Comparison of ENCODE assay signal across 15 cellular contexts in genomic region chr2:159265171-159265576, GRCh38. TPM values are rescaled to one million over a fixed set of nuclear protein-coding genes. Genes with fewer than 3 reads are reported as not detected.
DNase-seq lines count a peak whose midpoint lies in the region; ATAC-seq and TF ChIP-seq lines count a peak whose summit lies in the region.
"Had no signal": no experiment of that assay in that cellular context is flagged by ENCODE, and none has a peak within 500 bp of the region (broad histone marks: within the 10 kb centered on the region; RNA-seq: fewer than 3 reads in every experiment).

No MANE protein-coding gene starts in this region.

- H4K20me1 ChIP-seq in hepatocyte (ENCODE audit: insufficient read depth, poor library complexity, severe bottlenecking): no peaks in the 10 kb centered on the region

- H3K9me3 Mint-ChIP-seq in naive thymus-derived CD4-positive, alpha-beta T cell: peaks cover 0 to 2% (median 0%) of the 10 kb centered on the region in 11 donors
- no peaks in the 10 kb centered on the region for H3K9me3 Mint-ChIP-seq in activated CD4-positive, alpha-beta T cell treated with anti-CD3 and anti-CD28 coated beads for 36 hours (ENCODE audit: low read depth)
- H3K9me3 Mint-ChIP-seq: activated CD4-positive, alpha-beta T cell treated with anti-CD3 and anti-CD28 coated beads, Interleukin-2, amount 10 ng/mL, durations not matched to agents 24 days and 14 days; activated T-cell treated with anti-CD3 and anti-CD28 coated beads, Interleukin-2, amount 50 U/mL, for 72 hours had no signal

- 40% methylated on average over 1 of the region's 1 CpG for WGBS in hepatocyte (ENCODE audit: low lambda C conversion rate, missing lambda C conversion rate)

- H3K27me3 ChIP-seq in naive thymus-derived CD4-positive, alpha-beta T cell (ENCODE audit: control insufficient read depth in 2 of 2, insufficient read depth in 2 of 2, low read length in 2 of 2): no peaks in the 10 kb centered on the region
- H3K27me3 ChIP-seq in hepatocyte: no peaks in the 10 kb centered on the region

- no peaks in the 10 kb centered on the region for H3K9me2 ChIP-seq in hepatocyte (replicated peaks; ENCODE audit: insufficient read depth)

- in situ Hi-C loops in astrocyte of the spinal cord (cut with HindIII; ENCODE audit: low sequenced_read_pairs): no loop called here

- H3K4me1 ChIP-seq in HEK293 (ENCODE audit: control insufficient read depth, insufficient read depth, low read length) (no peaks in the 10 kb centered on the region), hepatocyte (ENCODE audit: insufficient read depth) (no peaks in the 10 kb centered on the region)
- H3K4me1 ChIP-seq in naive thymus-derived CD4-positive, alpha-beta T cell (ENCODE audit: control insufficient read depth in 2 of 2, insufficient read depth in 2 of 2, low read length in 2 of 2): no peaks in the 10 kb centered on the region

- no peak overlapping the region for H3K27ac Mint-ChIP-seq in naive thymus-derived CD4-positive, alpha-beta T cell
- H3K27ac Mint-ChIP-seq in activated CD4-positive, alpha-beta T cell treated with anti-CD3 and anti-CD28 coated beads for 36 hours: no peak overlapping the region
- H3K27ac Mint-ChIP-seq: activated CD4-positive, alpha-beta T cell treated with anti-CD3 and anti-CD28 coated beads, Interleukin-2, amount 10 ng/mL, durations not matched to agents 24 days and 14 days; activated T-cell treated with anti-CD3 and anti-CD28 coated beads, Interleukin-2, amount 50 U/mL, for 72 hours had no signal

- ATAC-seq in naive thymus-derived CD4-positive, alpha-beta T cell: no peak
- no peak for ATAC-seq in HG02588 (IDR thresholded peaks at IDR 0.05; ENCODE audit: unreplicated experiment)
- no peak for ATAC-seq in activated CD4-positive, alpha-beta T cell treated with anti-CD3 and anti-CD28 coated beads for 36 hours
- ATAC-seq: activated T-cell treated with anti-CD3 and anti-CD28 coated beads, Interleukin-2, amount 50 U/mL, for 72 hours had no signal

- no peak for TF ChIP-seq CTCF in AG10803 (conservative IDR thresholded peaks at IDR 0.05; ENCODE audit: low read length)
- TF ChIP-seq CTCF in HEK293 (tag by site-specific recombination; IDR thresholded peaks at IDR 0.05): no peak
- TF ChIP-seq CTCF in astrocyte of the spinal cord (IDR thresholded peaks at IDR 0.05; ENCODE audit: low read depth, low read length): no peak
- no peak for TF ChIP-seq CTCF in hepatocyte (IDR thresholded peaks at IDR 0.05; ENCODE audit: poor library complexity)

- H3K4me1 Mint-ChIP-seq in naive thymus-derived CD4-positive, alpha-beta T cell: peaks cover 0 to 9% (median 0%) of the 10 kb centered on the region in 7 donors
- no peaks in the 10 kb centered on the region for H3K4me1 Mint-ChIP-seq in activated CD4-positive, alpha-beta T cell treated with anti-CD3 and anti-CD28 coated beads for 36 hours

- H3K27ac ChIP-seq in HEK293 (ENCODE audit: extremely low read depth, low read depth, low read length) (no peak overlapping the region), hepatocyte (no peak overlapping the region)
- H3K27ac ChIP-seq in naive thymus-derived CD4-positive, alpha-beta T cell (ENCODE audit: low read depth, low read length): no peak overlapping the region

- H3K4me3 Mint-ChIP-seq in naive thymus-derived CD4-positive, alpha-beta T cell: no peak overlapping the region
- no peak overlapping the region for H3K4me3 Mint-ChIP-seq in activated CD4-positive, alpha-beta T cell treated with anti-CD3 and anti-CD28 coated beads for 36 hours
- H3K4me3 Mint-ChIP-seq: activated CD4-positive, alpha-beta T cell treated with anti-CD3 and anti-CD28 coated beads, Interleukin-2, amount 10 ng/mL, durations not matched to agents 24 days and 14 days; activated T-cell treated with anti-CD3 and anti-CD28 coated beads, Interleukin-2, amount 50 U/mL, for 72 hours had no signal

- H2AFZ ChIP-seq in hepatocyte: no peak overlapping the region

- POLR2A ChIA-PET in HEK293 (lab: Yijun Ruan, JAX): no interaction called here
- POLR2A ChIA-PET in naive thymus-derived CD4-positive, alpha-beta T cell (lab: Charles Lee): no interaction called here
- POLR2A ChIA-PET in activated CD4-positive, alpha-beta T cell treated with anti-CD3 and anti-CD28 coated beads for 36 hours (lab: Charles Lee): no interaction called here

- intact Hi-C loops in naive thymus-derived CD4-positive, alpha-beta T cell (cut with micrococcal nuclease): no loop called here
- intact Hi-C loops in activated CD4-positive, alpha-beta T cell treated with anti-CD3 and anti-CD28 coated beads for 36 hours (cut with DNase I, micrococcal nuclease): no loop called here

- CTCF ChIA-PET in HEK293 (lab: Yijun Ruan, JAX): no interaction called here
- CTCF ChIA-PET in naive thymus-derived CD4-positive, alpha-beta T cell (lab: Charles Lee): no interaction called here
- CTCF ChIA-PET in activated CD4-positive, alpha-beta T cell treated with anti-CD3 and anti-CD28 coated beads for 36 hours (lab: Charles Lee): no interaction called here

- H3K9me3 ChIP-seq in HEK293 (ENCODE audit: control insufficient read depth, insufficient read depth, low read depth, low read length): no peaks in the 10 kb centered on the region
- H3K9me3 ChIP-seq in naive thymus-derived CD4-positive, alpha-beta T cell (ENCODE audit: control insufficient read depth in 2 of 3, low read length in 3 of 3): no peaks in the 10 kb centered on the region
- H3K9me3 ChIP-seq in hepatocyte (ENCODE audit: low read depth): no peaks in the 10 kb centered on the region

- H3K27me3 Mint-ChIP-seq in naive thymus-derived CD4-positive, alpha-beta T cell: no peaks in the 10 kb centered on the region
- H3K27me3 Mint-ChIP-seq in activated CD4-positive, alpha-beta T cell treated with anti-CD3 and anti-CD28 coated beads for 36 hours: no peaks in the 10 kb centered on the region
- H3K27me3 Mint-ChIP-seq: activated CD4-positive, alpha-beta T cell treated with anti-CD3 and anti-CD28 coated beads, Interleukin-2, amount 10 ng/mL, durations not matched to agents 24 days and 14 days had no signal

- no peak overlapping the region for H3K4me2 ChIP-seq in hepatocyte

- H3K36me3 ChIP-seq in HEK293 (ENCODE audit: control insufficient read depth in 2 of 2, insufficient read depth in 1 of 2, low read length in 2 of 2) (no peaks in the 10 kb centered on the region; a peak in 1 of 3 replicates), hepatocyte (replicated peaks; ENCODE audit: insufficient read depth, low read depth) (no peaks in the 10 kb centered on the region)
- H3K36me3 ChIP-seq in naive thymus-derived CD4-positive, alpha-beta T cell (ENCODE audit: control insufficient read depth in 2 of 3, insufficient read depth in 3 of 3, low read length in 3 of 3): no peaks in the 10 kb centered on the region

- peaks cover 14% of the 10 kb centered on the region for H3K79me2 ChIP-seq in hepatocyte

- H3K4me3 ChIP-seq in AG10803 (ENCODE audit: low read length): no peak overlapping the region
- H3K4me3 ChIP-seq in HEK293 (ENCODE audit: low read depth, low read length): no peak overlapping the region
- no peak overlapping the region for H3K4me3 ChIP-seq in astrocyte of the spinal cord (ENCODE audit: low read depth, low read length)
- no peak overlapping the region for H3K4me3 ChIP-seq in naive thymus-derived CD4-positive, alpha-beta T cell (ENCODE audit: low read length)
- H3K4me3 ChIP-seq in hepatocyte: no peak overlapping the region

- peaks cover 4 to 58% (median 49%) of the 10 kb centered on the region in 5 donors for H3K36me3 Mint-ChIP-seq in naive thymus-derived CD4-positive, alpha-beta T cell
- peaks cover 19% of the 10 kb centered on the region for H3K36me3 Mint-ChIP-seq in activated CD4-positive, alpha-beta T cell treated with anti-CD3 and anti-CD28 coated beads for 36 hours (ENCODE audit: low read depth)

- DNase-seq in AG10803 (ENCODE audit: low read depth): peak; percentile 25
- peak; percentile 49 for DNase-seq in astrocyte of the spinal cord (ENCODE audit: low read depth, low spot score)
- peak; percentile 70 for DNase-seq in kidney glomerular epithelial cell (lab: John Stamatoyannopoulos, UW)
- no peak for DNase-seq in naive thymus-derived CD4-positive, alpha-beta T cell
- DNase-seq in hepatocyte (ENCODE audit: low spot score): no peak
- no peak for DNase-seq in activated CD4-positive, alpha-beta T cell treated with anti-CD3 and anti-CD28 coated beads for 36 hours
- DNase-seq: activated CD4-positive, alpha-beta T cell treated with anti-CD3 and anti-CD28 coated beads, Interleukin-2, amount 10 ng/mL, durations not matched to agents 24 days and 14 days; activated T-cell treated with anti-CD3 and anti-CD28 coated beads, Interleukin-2, amount 50 U/mL, for 72 hours; aorta; hypothalamus; Karpas-422; NCI-H2107; posterior cingulate gyrus had no signal

TF ChIP-seq in HEK293, 187 proteins besides CTCF, POLR2A, EP300 and RAD21:
- TF ChIP-seq YY2 (tag by site-specific recombination; IDR thresholded peaks at IDR 0.05): no peak
- TF ChIP-seq FEZF1 (tag by site-specific recombination; IDR thresholded peaks at IDR 0.05): peak; percentile 33; the same call in 1 of the 2 replicates
- peak; percentile 34; the same call in 1 of the 2 replicates for TF ChIP-seq GLIS1 (tag by site-specific recombination; IDR thresholded peaks at IDR 0.05)
- TF ChIP-seq, protein P1, sequence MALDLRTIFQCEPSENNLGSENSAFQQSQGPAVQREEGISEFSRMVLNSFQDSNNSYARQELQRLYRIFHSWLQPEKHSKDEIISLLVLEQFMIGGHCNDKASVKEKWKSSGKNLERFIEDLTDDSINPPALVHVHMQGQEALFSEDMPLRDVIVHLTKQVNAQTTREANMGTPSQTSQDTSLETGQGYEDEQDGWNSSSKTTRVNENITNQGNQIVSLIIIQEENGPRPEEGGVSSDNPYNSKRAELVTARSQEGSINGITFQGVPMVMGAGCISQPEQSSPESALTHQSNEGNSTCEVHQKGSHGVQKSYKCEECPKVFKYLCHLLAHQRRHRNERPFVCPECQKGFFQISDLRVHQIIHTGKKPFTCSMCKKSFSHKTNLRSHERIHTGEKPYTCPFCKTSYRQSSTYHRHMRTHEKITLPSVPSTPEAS (tag by site-specific recombination; IDR thresholded peaks at IDR 0.05): peak; percentile 59; the same call in 1 of the 2 replicates

RNA-seq across cellular contexts. Expression of gene WDSUB1, which starts 21.3 kb away (rescaled TPM):
- total RNA-seq in naive thymus-derived CD4-positive, alpha-beta T cell: 10 to 100 TPM in 1 of 5 experiments, 1 to 10 TPM in 4; 5.8 to 10.6 (median 9.3) TPM
- 1 to 10 TPM; 6.8 to 7.5 TPM for polyA plus RNA-seq in naive thymus-derived CD4-positive, alpha-beta T cell
- 11.7 and 17.7 TPM in 2 replicates for total RNA-seq in hepatocyte
- polyA plus RNA-seq in hepatocyte: 18.6 and 22.3 TPM in 2 replicates
- total RNA-seq in activated CD4-positive, alpha-beta T cell treated with anti-CD3 and anti-CD28 coated beads for 36 hours: 1 to 10 TPM; 6.0 to 6.8 TPM

Comparison
In these comparisons a context has a peak if more than half of its experiments do, and no peak if none do; other contexts are left out.
1. DNase-seq: peak in AG10803 (single experiment), astrocyte of the spinal cord (single experiment) and kidney glomerular epithelial cell (single experiment); none in naive thymus-derived CD4-positive, alpha-beta T cell (0 of 9), hepatocyte (single experiment) and activated CD4-positive, alpha-beta T cell treated with anti-CD3 and anti-CD28 coated beads for 36 hours (single experiment).